Comparison of ENCODE assay signal across 16 cellular contexts in the genomic region with DNA sequence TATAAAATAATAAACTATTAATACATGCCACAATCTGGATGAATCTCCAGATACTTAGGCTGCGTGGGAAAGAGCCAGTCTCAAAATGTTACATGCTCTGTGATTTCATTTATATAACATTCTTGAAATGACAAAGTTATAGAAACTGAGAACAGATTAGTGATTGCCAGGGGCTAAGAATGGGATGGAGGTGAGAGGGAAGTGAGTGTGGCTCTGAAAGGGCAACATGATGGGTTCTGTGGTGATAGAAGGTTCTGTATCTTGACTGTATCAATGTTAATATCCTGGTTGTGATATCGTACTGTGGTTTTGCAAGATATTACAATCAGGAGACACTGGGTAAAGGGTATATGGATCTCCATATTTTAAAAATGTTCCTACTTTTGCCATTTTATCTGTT. TPM values are rescaled to one million over a fixed set of nuclear protein-coding genes. Genes with fewer than 3 reads are reported as not detected.
DNase-seq lines count a peak whose midpoint lies in the region; ATAC-seq, FAIRE-seq and TF ChIP-seq lines count a peak whose summit lies in the region.
"Had no signal": no experiment of that assay in that cellular context is flagged by ENCODE, and none has a peak within 500 bp of the region (broad histone marks: within the 10 kb centered on the region; RNA-seq: fewer than 3 reads in every experiment).

No MANE protein-coding gene starts in this region.

- TF ChIP-seq POLR2A in GM12891 (IDR thresholded peaks at IDR 0.05; ENCODE audit: low read depth, low read length) = no peak

- CTCF ChIA-PET in activated naive CD4-positive, alpha-beta T cell treated with anti-CD3 and anti-CD28 coated beads for 36 hours (lab: Charles Lee) = interaction anchor here (1.1 kb wide), 1 partner anchor 149 kb away, joined by 3 read pairs; no protein-coding TSS in a partner anchor

- H3K27me3 Mint-ChIP-seq in activated naive CD4-positive, alpha-beta T cell treated with anti-CD3 and anti-CD28 coated beads for 36 hours (ENCODE audit: low read depth) = no peaks in the 10 kb centered on the region
- no peaks in the 10 kb centered on the region for H3K27me3 Mint-ChIP-seq in activated T-helper 17 cell treated with anti-CD3 and anti-CD28 coated beads, Interleukin-2, amount 50 U/mL, for 72 hours
- H3K27me3 Mint-ChIP-seq in stimulated activated memory B cell treated with anti-CD40 and anti-IgM and Interleukin-4, amounts not matched to agents 10 μg/mL and 1 μg/mL and 100 μg/mL, for 72 hours = no peaks in the 10 kb centered on the region
- H3K27me3 Mint-ChIP-seq in chondrocyte (ENCODE audit: low read depth) = no peaks in the 10 kb centered on the region
- H3K27me3 Mint-ChIP-seq: CD4-positive, CD25-positive, alpha-beta regulatory T cell had no signal

- intact Hi-C loops in activated naive CD4-positive, alpha-beta T cell treated with anti-CD3 and anti-CD28 coated beads for 36 hours (cut with micrococcal nuclease) = loop anchor here (2.0 kb wide), 1 partner anchor 116 kb away; no protein-coding TSS in a partner anchor

- peaks cover 15% of the 10 kb centered on the region for H3K36me3 Mint-ChIP-seq in activated naive CD4-positive, alpha-beta T cell treated with anti-CD3 and anti-CD28 coated beads for 36 hours (ENCODE audit: low read depth)
- H3K36me3 Mint-ChIP-seq in activated T-helper 17 cell treated with anti-CD3 and anti-CD28 coated beads, Interleukin-2, amount 50 U/mL, for 72 hours (ENCODE audit: low read depth) = peaks cover 7% of the 10 kb centered on the region
- no peaks in the 10 kb centered on the region for H3K36me3 Mint-ChIP-seq in stimulated activated memory B cell treated with anti-CD40 and anti-IgM and Interleukin-4, amounts not matched to agents 10 μg/mL and 1 μg/mL and 100 μg/mL, for 72 hours
- peaks cover 4% of the 10 kb centered on the region for H3K36me3 Mint-ChIP-seq in chondrocyte (ENCODE audit: low read depth)

- H3K4me3 Mint-ChIP-seq in activated naive CD4-positive, alpha-beta T cell treated with anti-CD3 and anti-CD28 coated beads for 36 hours = no peak overlapping the region
- peak overlapping the region; percentile 46 for H3K4me3 Mint-ChIP-seq in activated T-helper 17 cell treated with anti-CD3 and anti-CD28 coated beads, Interleukin-2, amount 50 U/mL, for 72 hours
- no peak overlapping the region for H3K4me3 Mint-ChIP-seq in stimulated activated memory B cell treated with anti-CD40 and anti-IgM and Interleukin-4, amounts not matched to agents 10 μg/mL and 1 μg/mL and 100 μg/mL, for 72 hours
- no peak overlapping the region for H3K4me3 Mint-ChIP-seq in chondrocyte (ENCODE audit: unreplicated experiment)
- H3K4me3 Mint-ChIP-seq: CD4-positive, CD25-positive, alpha-beta regulatory T cell had no signal

- peak; percentile 34 for DNase-seq in activated naive CD4-positive, alpha-beta T cell treated with anti-CD3 and anti-CD28 coated beads for 36 hours
- DNase-seq in activated naive CD4-positive, alpha-beta T cell treated with Interleukin-2 at 50 U/mL for 16 hours = no peak
- no peak for DNase-seq in GM12891 (ENCODE audit: insufficient read length, low spot score)
- no peak for DNase-seq in chondrocyte (ENCODE audit: low spot score)
- DNase-seq in HT-29 (ENCODE audit: low spot score) = no peak
- DNase-seq: ACHN; CD4-positive, CD25-positive, alpha-beta regulatory T cell; H7; IMR-90; NCI-H1417 treated with DMSO at 0.1 percent for 48 hours; NCI-H2029 treated with DMSO at 0.1 percent for 48 hours; NCI-H510A treated with DMSO at 0.1 percent for 48 hours; SHP77 treated with DMSO at 0.1 percent for 48 hours had no signal

- peak; percentile 84 for ATAC-seq in activated T-helper 17 cell treated with anti-CD3 and anti-CD28 coated beads, Interleukin-2, amount 50 U/mL, for 72 hours (replicated peaks)
- peak; percentile 60 for ATAC-seq in stimulated activated memory B cell treated with anti-CD40 and anti-IgM and Interleukin-4, amounts not matched to agents 10 μg/mL and 1 μg/mL and 100 μg/mL, for 72 hours
- ATAC-seq in HG02840 (IDR thresholded peaks at IDR 0.05; ENCODE audit: low FRiP score, unreplicated experiment) = no peak

- FAIRE-seq in GM12891 (lab: Jason Lieb, UNC) = no peak

- H3K9me3 Mint-ChIP-seq in activated naive CD4-positive, alpha-beta T cell treated with anti-CD3 and anti-CD28 coated beads for 36 hours = peaks cover 2% of the 10 kb centered on the region
- H3K9me3 Mint-ChIP-seq in activated T-helper 17 cell treated with anti-CD3 and anti-CD28 coated beads, Interleukin-2, amount 50 U/mL, for 72 hours = peaks cover 4% of the 10 kb centered on the region
- H3K9me3 Mint-ChIP-seq in stimulated activated memory B cell treated with anti-CD40 and anti-IgM and Interleukin-4, amounts not matched to agents 10 μg/mL and 1 μg/mL and 100 μg/mL, for 72 hours = peaks cover 5% of the 10 kb centered on the region
- no peaks in the 10 kb centered on the region for H3K9me3 Mint-ChIP-seq in chondrocyte (ENCODE audit: low read depth)

- H3K4me1 Mint-ChIP-seq in activated naive CD4-positive, alpha-beta T cell treated with anti-CD3 and anti-CD28 coated beads for 36 hours (ENCODE audit: low read depth) = peaks cover 69% of the 10 kb centered on the region
- H3K4me1 Mint-ChIP-seq in activated T-helper 17 cell treated with anti-CD3 and anti-CD28 coated beads, Interleukin-2, amount 50 U/mL, for 72 hours = peaks cover 34% of the 10 kb centered on the region
- H3K4me1 Mint-ChIP-seq in stimulated activated memory B cell treated with anti-CD40 and anti-IgM and Interleukin-4, amounts not matched to agents 10 μg/mL and 1 μg/mL and 100 μg/mL, for 72 hours = no peaks in the 10 kb centered on the region
- peaks cover 3% of the 10 kb centered on the region for H3K4me1 Mint-ChIP-seq in chondrocyte (ENCODE audit: low read depth)

- H3K27ac Mint-ChIP-seq in activated naive CD4-positive, alpha-beta T cell treated with anti-CD3 and anti-CD28 coated beads for 36 hours = no peak overlapping the region
- peak overlapping the region; percentile 58 for H3K27ac Mint-ChIP-seq in activated T-helper 17 cell treated with anti-CD3 and anti-CD28 coated beads, Interleukin-2, amount 50 U/mL, for 72 hours
- no peak overlapping the region for H3K27ac Mint-ChIP-seq in stimulated activated memory B cell treated with anti-CD40 and anti-IgM and Interleukin-4, amounts not matched to agents 10 μg/mL and 1 μg/mL and 100 μg/mL, for 72 hours
- no peak overlapping the region for H3K27ac Mint-ChIP-seq in chondrocyte (ENCODE audit: unreplicated experiment)
- H3K27ac Mint-ChIP-seq: CD4-positive, CD25-positive, alpha-beta regulatory T cell had no signal

- TF ChIP-seq CTCF in chondrocyte (IDR thresholded peaks at IDR 0.05) = no peak

TF ChIP-seq in GM12891, 5 proteins besides CTCF, POLR2A, EP300 and RAD21:
- peak; percentile 52 for TF ChIP-seq SPI1 (IDR thresholded peaks at IDR 0.05; ENCODE audit: low read depth, low read length)
- no peak for TF ChIP-seq PAX5 (IDR thresholded peaks at IDR 0.05; ENCODE audit: insufficient read depth, low read length, severe bottlenecking)
- TF ChIP-seq TAF1 (IDR thresholded peaks at IDR 0.05; ENCODE audit: low read depth, low read length) = no peak
- no peak for TF ChIP-seq POLR2AphosphoS5 (IDR thresholded peaks at IDR 0.05; ENCODE audit: low read depth, low read length)
- no peak for TF ChIP-seq POU2F2 (IDR thresholded peaks at IDR 0.05; ENCODE audit: low read depth, low read length)
TF ChIP-seq in GM12891: peak in this region for 1.

RNA-seq across cellular contexts. Expression of gene SPEF2, which starts 50.7 kb away (rescaled TPM):
- total RNA-seq in activated naive CD4-positive, alpha-beta T cell treated with anti-CD3 and anti-CD28 coated beads for 36 hours = 1 to 10 TPM; 6.5 to 6.6 TPM
- 0.12 TPM for polyA plus RNA-seq in GM12891 (2012; ENCODE audit: low read depth, missing spikeins)
- total RNA-seq in activated T-helper 17 cell treated with anti-CD3 and anti-CD28 coated beads, Interleukin-2, amount 50 U/mL, for 72 hours = 1 to 10 TPM; 6.7 to 9.3 TPM
- 3.1 to 5.1 TPM (median 3.8 TPM) in 3 replicates for total RNA-seq in chondrocyte
- 1.3 and 4.3 TPM in 2 replicates for total RNA-seq in HT-29 (2014; rRNA removed; shearing (Covaris generic))
